Comparison of ENCODE assay signal across 9 cellular contexts in the genomic region with DNA sequence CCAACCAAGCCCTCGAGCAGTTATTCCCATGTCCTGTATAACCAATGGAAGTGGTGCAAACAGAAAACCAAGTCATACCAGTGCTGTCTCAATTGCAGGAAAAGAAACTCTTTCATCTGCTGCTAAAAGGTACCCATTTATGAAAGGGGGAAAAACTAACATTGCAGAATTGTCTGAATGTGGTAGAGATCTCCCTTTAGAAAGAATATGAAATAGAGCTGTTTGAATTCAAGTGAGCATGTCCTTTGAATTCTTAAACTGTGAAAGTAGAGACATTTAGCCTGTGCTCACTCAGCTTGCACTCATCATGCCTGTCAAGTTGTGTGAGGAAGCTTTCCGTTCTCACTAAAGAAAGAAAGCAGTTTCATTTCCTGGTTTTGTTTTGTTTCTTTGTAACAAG.
A peak's percentile ranks its signal among the peaks of the same experiment; 100 is the strongest.
DNase-seq lines count a peak whose midpoint lies in the region; ATAC-seq and TF ChIP-seq lines count a peak whose summit lies in the region.
"Had no signal": no experiment of that assay in that cellular context is flagged by ENCODE, and none has a peak within 500 bp of the region (broad histone marks: within the 10 kb centered on the region; RNA-seq: fewer than 3 reads in every experiment).

No MANE protein-coding gene starts in this region.

- H2BK120ac ChIP-seq in mesenchymal stem cell (ENCODE audit: low read depth, low read length) = no peak overlapping the region

- TF ChIP-seq CTCF in Calu3 (IDR thresholded peaks at IDR 0.05; ENCODE audit: unreplicated experiment) = no peak

- no peak overlapping the region for H3K14ac ChIP-seq in mesenchymal stem cell (ENCODE audit: low read length in 2 of 2)

- H3K9ac ChIP-seq in mesenchymal stem cell (ENCODE audit: low read length) = no peak overlapping the region

- H4K91ac ChIP-seq in mesenchymal stem cell (ENCODE audit: low read length) = no peak overlapping the region

- no peak for TF ChIP-seq POLR2A in GM18505 (IDR thresholded peaks at IDR 0.05; ENCODE audit: borderline replicate concordance, extremely low read depth, insufficient read depth, insufficient read length)

- ATAC-seq in GM18505 (IDR thresholded peaks at IDR 0.05; ENCODE audit: unreplicated experiment) (peak; percentile 83), GM21367 (IDR thresholded peaks at IDR 0.05; ENCODE audit: unreplicated experiment) (peak; percentile 72), HG03439 (IDR thresholded peaks at IDR 0.05; ENCODE audit: unreplicated experiment) (peak; percentile 74)

- no peak overlapping the region for H3K4me2 ChIP-seq in mesenchymal stem cell (ENCODE audit: low read length, poor library complexity, severe bottlenecking)

- peaks cover 8% of the 10 kb centered on the region for H3K4me1 Mint-ChIP-seq in Calu3 (ENCODE audit: low read depth, unreplicated experiment)

- H3K27ac Mint-ChIP-seq in Calu3 (ENCODE audit: unreplicated experiment) = no peak overlapping the region

- no peak overlapping the region for H2BK15ac ChIP-seq in mesenchymal stem cell (ENCODE audit: low read depth, poor library complexity, severe bottlenecking)

- peaks cover 7 to 12% of the 10 kb centered on the region in 2 experiments for H3K36me3 ChIP-seq in mesenchymal stem cell (ENCODE audit: control insufficient read depth in 1 of 2, insufficient read depth in 2 of 2, low read depth in 1 of 2, low read length in 2 of 2)

- no peak overlapping the region for H3K27ac ChIP-seq in mesenchymal stem cell (ENCODE audit: low read length, poor library complexity, severe bottlenecking)

- no peaks in the 10 kb centered on the region for H3K27me3 Mint-ChIP-seq in Calu3 (ENCODE audit: unreplicated experiment)

- peak; percentile 5 for DNase-seq in globus pallidus (ENCODE audit: low spot score)
- no peak for DNase-seq in Calu3
- no peak for DNase-seq in ecto neural progenitor cell (ENCODE audit: low spot score)
- no peak for DNase-seq in mesenchymal stem cell
- DNase-seq in iPS-NIHi7 (ENCODE audit: extremely low spot score) = no peak
- DNase-seq: stimulated activated CD8-positive, alpha-beta memory T cell treated with anti-CD3 and anti-CD28 coated beads, Interleukin-4, amount 100 ng/mL, for 48 hours had no signal

- 53% methylated on average over 2 of the region's 2 CpGs for WGBS in mesenchymal stem cell

- no peaks in the 10 kb centered on the region for H3K27me3 ChIP-seq in mesenchymal stem cell (ENCODE audit: control insufficient read depth in 1 of 2, insufficient read depth in 1 of 2, low read length in 2 of 2)

- no peak overlapping the region for H2AFZ ChIP-seq in mesenchymal stem cell (ENCODE audit: low read depth, low read length)

- H3K18ac ChIP-seq in mesenchymal stem cell (ENCODE audit: low read depth in 1 of 2, low read length in 2 of 2) = no peak overlapping the region

- H3K23ac ChIP-seq in mesenchymal stem cell (ENCODE audit: low read length in 2 of 2) = no peak overlapping the region

- no TSS peak for BruUV-seq in Calu3 (replicated peaks; lab: Mats Ljungman, UMichigan)

- H2BK12ac ChIP-seq in mesenchymal stem cell (ENCODE audit: low read length in 2 of 2) = no peak overlapping the region

- peaks cover 12% of the 10 kb centered on the region for H3K79me1 ChIP-seq in mesenchymal stem cell (replicated peaks; ENCODE audit: low read length, poor library complexity, severe bottlenecking)

- H4K8ac ChIP-seq in mesenchymal stem cell (ENCODE audit: low read length) = no peak overlapping the region

- CTCF ChIA-PET in Calu3 (lab: Charles Lee) = no interaction called here

- no peak overlapping the region for H2AK5ac ChIP-seq in mesenchymal stem cell (ENCODE audit: low read length, severe bottlenecking)

- intact Hi-C loops in Calu3 (cut with micrococcal nuclease; ENCODE audit: unreplicated experiment) = no loop called here

- no peaks in the 10 kb centered on the region for H3K9me3 ChIP-seq in mesenchymal stem cell (ENCODE audit: control insufficient read depth, low read length)

- H3K9me3 Mint-ChIP-seq in Calu3 (ENCODE audit: low read depth, unreplicated experiment) = no peaks in the 10 kb centered on the region

- H3K36me3 Mint-ChIP-seq in Calu3 (ENCODE audit: insufficient read depth, unreplicated experiment) = no peaks in the 10 kb centered on the region

- no peak overlapping the region for H3K4me3 Mint-ChIP-seq in Calu3 (ENCODE audit: low read depth, unreplicated experiment)

- no peak overlapping the region for H3K4ac ChIP-seq in mesenchymal stem cell (ENCODE audit: low read depth in 1 of 2, low read length in 2 of 2)

- no peak overlapping the region for H3K4me3 ChIP-seq in mesenchymal stem cell (ENCODE audit: insufficient read depth in 1 of 2, low read depth in 1 of 2, low read length in 2 of 2)

- no peak overlapping the region for H2BK5ac ChIP-seq in mesenchymal stem cell (ENCODE audit: low read depth, low read length, poor library complexity, severe bottlenecking)

- no peaks in the 10 kb centered on the region for H3K4me1 ChIP-seq in mesenchymal stem cell (ENCODE audit: control insufficient read depth, insufficient read depth, low read depth, low read length)
